ENCODE assay signal across 1 cellular context in genomic region chr1:10897981-10898728, GRCh38.
TF ChIP-seq lines count a peak whose summit lies in the region.

No MANE protein-coding gene starts in this region.

TF ChIP-seq in WTC11, 78 proteins besides CTCF, POLR2A, EP300 and RAD21 (continued from another document):
- TF ChIP-seq ZNF532 (CRISPR knock-in tag; IDR thresholded peaks at IDR 0.05; ENCODE audit: borderline replicate concordance) (no peak), KAT7 (CRISPR knock-in tag; IDR thresholded peaks at IDR 0.05; ENCODE audit: borderline replicate concordance) (no peak), HMGXB4 (CRISPR knock-in tag; IDR thresholded peaks at IDR 0.05) (no peak), ZNF232 (CRISPR knock-in tag; IDR thresholded peaks at IDR 0.05) (no peak), JUN (CRISPR knock-in tag; IDR thresholded peaks at IDR 0.05) (no peak), NFE2L1 (CRISPR knock-in tag; IDR thresholded peaks at IDR 0.05) (no peak), E2F4 (CRISPR knock-in tag; IDR thresholded peaks at IDR 0.05; ENCODE audit: borderline replicate concordance, low read depth) (no peak)
